Comparison of ENCODE assay signal across 25 cellular contexts in the genomic region with DNA sequence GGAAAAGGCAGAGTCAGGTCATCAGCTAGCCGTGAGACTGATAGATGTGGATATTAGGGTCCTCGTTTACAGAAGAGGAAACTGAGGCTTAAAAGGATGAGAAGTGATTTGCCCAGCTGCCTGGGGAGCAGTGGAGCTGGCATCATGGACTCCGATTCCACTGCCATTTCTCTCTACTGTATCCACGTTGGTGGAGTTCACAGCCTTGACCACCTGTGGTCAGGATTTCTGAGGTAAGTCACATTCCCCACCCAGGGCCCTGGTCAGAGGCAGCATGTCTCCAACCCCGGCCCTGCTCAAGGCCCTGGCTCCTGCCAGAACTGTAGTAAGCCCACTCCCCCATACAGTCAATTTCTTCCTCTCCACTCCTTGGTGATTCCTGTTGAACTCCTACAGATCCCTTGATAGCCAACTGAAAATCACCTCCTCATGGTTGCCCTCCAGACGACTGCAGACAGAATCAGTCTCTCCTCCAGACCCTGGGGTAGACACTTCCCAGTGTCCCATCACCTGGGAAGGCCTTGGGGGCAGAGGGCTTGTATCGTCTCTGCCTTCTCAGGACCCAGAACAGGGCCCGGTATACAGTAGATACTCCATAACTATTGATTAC. TPM values are rescaled to one million over a fixed set of nuclear protein-coding genes. Genes with fewer than 3 reads are reported as not detected.
A peak's percentile ranks its signal among the peaks of the same experiment; 100 is the strongest.
DNase-seq lines count a peak whose midpoint lies in the region; ATAC-seq and TF ChIP-seq lines count a peak whose summit lies in the region.
"Had no signal": no experiment of that assay in that cellular context is flagged by ENCODE, and none has a peak within 500 bp of the region (broad histone marks: within the 10 kb centered on the region; RNA-seq: fewer than 3 reads in every experiment).

No MANE protein-coding gene starts in this region.

- in situ Hi-C loops in IMR-90 (cut with MboI; ENCODE audit: low sequenced_read_pairs), result no loop called here

- no peak overlapping the region; the same call in 1 of the 2 replicates for H4K5ac ChIP-seq in IMR-90 (ENCODE audit: low read depth, low read length)

- peak overlapping the region; percentile 91; the same call in 2 of the 3 replicates for H2BK15ac ChIP-seq in IMR-90 (ENCODE audit: low read depth, low read length)

- CTCF ChIA-PET in IMR-90 (lab: Yijun Ruan, JAX) (no interaction called here), T-cell (lab: Charles Lee) (no interaction called here)

- H4K8ac ChIP-seq in IMR-90 (ENCODE audit: low read depth in 2 of 2, low read length in 2 of 2), result no peak overlapping the region

- no peaks in the 10 kb centered on the region for H4K20me1 ChIP-seq in IMR-90 (ENCODE audit: insufficient read depth, low read length)

- H3K36me3 Mint-ChIP-seq in T-helper 17 cell (ENCODE audit: low read depth), result no peaks in the 10 kb centered on the region
- H3K36me3 Mint-ChIP-seq in T-cell, result no peaks in the 10 kb centered on the region
- no peaks in the 10 kb centered on the region for H3K36me3 Mint-ChIP-seq in activated CD4-positive, alpha-beta T cell treated with anti-CD3 and anti-CD28 coated beads, Interleukin-2, amount 10 ng/mL, durations not matched to agents 24 days and 14 days (ENCODE audit: low read depth)
- H3K36me3 Mint-ChIP-seq: CD8-positive, alpha-beta T cell had no signal

- H2AFZ ChIP-seq in IMR-90 (replicated peaks; ENCODE audit: low read length, poor library complexity), result no peak overlapping the region

- BruUV-seq in IMR-90 (replicated peaks; lab: Mats Ljungman, UMichigan), result no TSS peak

- no peaks in the 10 kb centered on the region; the same call in 1 of the 2 replicates for H3K27me3 ChIP-seq in IMR-90 (ENCODE audit: control insufficient read depth, insufficient read depth, low read length)

- no peaks in the 10 kb centered on the region for H3K36me3 ChIP-seq in IMR-90 (ENCODE audit: control insufficient read depth, insufficient read depth, low read length)

- no peak overlapping the region for H3K27ac Mint-ChIP-seq in T-helper 17 cell
- no peak overlapping the region for H3K27ac Mint-ChIP-seq in T-cell
- no peak overlapping the region for H3K27ac Mint-ChIP-seq in activated CD4-positive, alpha-beta T cell treated with anti-CD3 and anti-CD28 coated beads, Interleukin-2, amount 10 ng/mL, durations not matched to agents 24 days and 14 days
- H3K27ac Mint-ChIP-seq: B cell; CD8-positive, alpha-beta T cell had no signal

- intact Hi-C loops in IMR-90 (cut with micrococcal nuclease), result no loop called here
- intact Hi-C loops in activated CD4-positive, alpha-beta T cell treated with anti-CD3 and anti-CD28 coated beads, Interleukin-2, amount 10 ng/mL, durations not matched to agents 24 days and 14 days (cut with micrococcal nuclease), result no loop called here

- H3K18ac ChIP-seq in IMR-90 (ENCODE audit: low read depth, low read length), result no peak overlapping the region

- TF ChIP-seq CTCF in IMR-90 (conservative IDR thresholded peaks at IDR 0.05; ENCODE audit: low read depth, low read length), result no peak

- H4K91ac ChIP-seq in IMR-90 (ENCODE audit: insufficient read depth, low read depth, low read length), result peak overlapping the region; percentile 92

- H3K9ac ChIP-seq in IMR-90 (ENCODE audit: low read depth, low read length), result no peak overlapping the region
- H3K9ac ChIP-seq: KMS-11 had no signal

- 90% methylated on average over 2 of the region's 8 CpGs; no CpG with 5 or more reads in 1 of the 2 experiments for WGBS in IMR-90 (ENCODE audit: extremely low coverage in 2 of 2, insufficient read length in 1 of 2), 2 experiments

- no peak overlapping the region for H3K27ac ChIP-seq in IMR-90 (ENCODE audit: insufficient read depth, low read length)
- H3K27ac ChIP-seq: C4-2B, KMS-11 had no signal

- no peaks in the 10 kb centered on the region for H3K9me3 ChIP-seq in IMR-90 (ENCODE audit: control insufficient read depth, insufficient read depth, low read length)
- no peaks in the 10 kb centered on the region for H3K9me3 ChIP-seq in T-helper 17 cell (ENCODE audit: control insufficient read depth, low read length, poor library complexity, severe bottlenecking)
- H3K9me3 ChIP-seq: Caco-2 had no signal

- H3K27me3 Mint-ChIP-seq in T-helper 17 cell (peaks cover 15% of the 10 kb centered on the region), T-cell (peaks cover 0 to 2% of the 10 kb centered on the region in 2 donors)
- H3K27me3 Mint-ChIP-seq in activated CD4-positive, alpha-beta T cell treated with anti-CD3 and anti-CD28 coated beads, Interleukin-2, amount 10 ng/mL, durations not matched to agents 24 days and 14 days, result peaks cover 3% of the 10 kb centered on the region

- H2BK5ac ChIP-seq in IMR-90 (ENCODE audit: low read depth, low read length, poor library complexity, severe bottlenecking), result no peak overlapping the region

- DNase-seq in IMR-90 (no peak), T-helper 17 cell (no peak), glomerular visceral epithelial cell (ENCODE audit: extremely low spot score) (peak; percentile 20), NCI-H187 (lab: John Stamatoyannopoulos, UW) (no peak), T-cell (no peak)
- no peak for DNase-seq in stimulated activated CD4-positive, alpha-beta T cell treated with anti-CD3 and anti-CD28 coated beads, Interleukin-2, amount 100 ng/mL, for 24 hours
- DNase-seq in activated CD4-positive, alpha-beta T cell treated with anti-CD3 and anti-CD28 coated beads, Interleukin-2, amount 10 ng/mL, durations not matched to agents 24 days and 14 days, result no peak
- DNase-seq: Caco-2; CD8-positive, alpha-beta T cell; MM.1S; NCI-H1048; NCI-H1417; NCI-H1694; NCI-H2081 treated with DMSO at 0.1 percent for 48 hours; NCI-H2171; NCI-H226; NCI-H510A; NCI-H69; OCI-M1; SIG-M5; T-helper 1 cell had no signal

- TF ChIP-seq RAD21 in IMR-90 (IDR thresholded peaks at IDR 0.05; ENCODE audit: low read length), result no peak

- no peaks in the 10 kb centered on the region for H3K9me3 Mint-ChIP-seq in T-cell
- H3K9me3 Mint-ChIP-seq in activated CD4-positive, alpha-beta T cell treated with anti-CD3 and anti-CD28 coated beads, Interleukin-2, amount 10 ng/mL, durations not matched to agents 24 days and 14 days, result no peaks in the 10 kb centered on the region
- H3K9me3 Mint-ChIP-seq: CD8-positive, alpha-beta T cell had no signal

- H3K4me1 Mint-ChIP-seq in T-helper 17 cell, result peaks cover 4% of the 10 kb centered on the region
- H3K4me1 Mint-ChIP-seq in T-cell, result no peaks in the 10 kb centered on the region
- no peaks in the 10 kb centered on the region for H3K4me1 Mint-ChIP-seq in activated CD4-positive, alpha-beta T cell treated with anti-CD3 and anti-CD28 coated beads, Interleukin-2, amount 10 ng/mL, durations not matched to agents 24 days and 14 days
- H3K4me1 Mint-ChIP-seq: B cell had no signal

- H3K4me3 Mint-ChIP-seq in T-helper 17 cell (peak overlapping the region; percentile 33), T-cell (no peak overlapping the region)
- H3K4me3 Mint-ChIP-seq in activated CD4-positive, alpha-beta T cell treated with anti-CD3 and anti-CD28 coated beads, Interleukin-2, amount 10 ng/mL, durations not matched to agents 24 days and 14 days, result no peak overlapping the region
- H3K4me3 Mint-ChIP-seq: B cell; CD8-positive, alpha-beta T cell had no signal

- no peak overlapping the region for H3K4me3 ChIP-seq in IMR-90 (ENCODE audit: insufficient read depth, low read depth, low read length)
- H3K4me3 ChIP-seq: GM12878 had no signal

- no peak overlapping the region for H2AK9ac ChIP-seq in IMR-90 (replicated peaks; ENCODE audit: low read depth, low read length, poor library complexity)

- 0 out of 2 replicates have a peak overlapping the region, but pooled peaks have one; percentile 16 for H3K23ac ChIP-seq in IMR-90 (ENCODE audit: low read depth, low read length)

- peak overlapping the region; percentile 98 for H2BK120ac ChIP-seq in IMR-90 (ENCODE audit: low read depth, low read length)

- no peak overlapping the region for H3K56ac ChIP-seq in IMR-90 (ENCODE audit: extremely low read depth, insufficient read depth, low read length)

- H3K4me2 ChIP-seq in IMR-90 (ENCODE audit: low read depth, low read length), result no peak overlapping the region
- H3K4me2 ChIP-seq: KMS-11 had no signal

- peaks cover 29% of the 10 kb centered on the region for H3K4me1 ChIP-seq in IMR-90 (ENCODE audit: control insufficient read depth, insufficient read depth, low read length)
- H3K4me1 ChIP-seq: Caco-2 had no signal

- POLR2A ChIA-PET in IMR-90 (lab: Charles Lee; ENCODE audit: unreplicated experiment), result no interaction called here
- POLR2A ChIA-PET in T-cell (lab: Charles Lee), result no interaction called here

- H2BK20ac ChIP-seq in IMR-90 (ENCODE audit: low read depth, low read length), result peak overlapping the region; percentile 91

- dilution Hi-C loops in IMR-90 (cut with HindIII; ENCODE audit: low sequenced_read_pairs, unreplicated experiment), result no loop called here

- peak overlapping the region; percentile 44; the same call in 1 of the 2 replicates for H3K14ac ChIP-seq in IMR-90 (replicated peaks; ENCODE audit: low read depth, low read length)

- H3K4ac ChIP-seq in IMR-90 (ENCODE audit: low read depth, low read length), result peak overlapping the region; percentile 97

- H2AK5ac ChIP-seq in IMR-90 (ENCODE audit: low read depth, low read length), result peak overlapping the region; percentile 35

- H3K9me1 ChIP-seq in IMR-90 (ENCODE audit: insufficient read depth, low read length), result peaks cover 23% of the 10 kb centered on the region

- H3K79me1 ChIP-seq in IMR-90 (ENCODE audit: low read depth in 1 of 2, low read length in 2 of 2), result no peaks in the 10 kb centered on the region

- ATAC-seq in IMR-90 (ENCODE audit: low read depth) (no peak), T-helper 17 cell (no peak), T-cell (replicated peaks in 1 of 4) (no peak)
- ATAC-seq: CD8-positive, alpha-beta T cell; GM12878 had no signal

- TF ChIP-seq POLR2A in IMR-90 (IDR thresholded peaks at IDR 0.05; ENCODE audit: low read depth, low read length), result no peak

TF ChIP-seq in IMR-90, 13 proteins besides CTCF, POLR2A, EP300 and RAD21 (continues in another document):
- TF ChIP-seq MAFK (IDR thresholded peaks at IDR 0.05; ENCODE audit: low read depth, low read length) (no peak), MAZ (IDR thresholded peaks at IDR 0.05; ENCODE audit: borderline replicate concordance, low read depth, low read length) (no peak), RFX5 (IDR thresholded peaks at IDR 0.05; ENCODE audit: low read depth, low read length) (no peak), SMC3 (IDR thresholded peaks at IDR 0.05; ENCODE audit: low read depth, low read length) (no peak)

RNA-seq across cellular contexts. Expression of a gene that starts 41.2 kb away (rescaled TPM):
- total RNA-seq in IMR-90 (2012; rRNA removed) (29.9 and 32.5 TPM in 2 replicates), T-helper 17 cell (10 to 100 TPM; 51.8 to 68.6 TPM), T-cell (10 to 100 TPM; 49.3 to 72.5 (median 63.6) TPM)
- polyA plus RNA-seq in IMR-90 (2012; rRNA removed), result 39.3 and 39.4 TPM in 2 replicates
- 14.9 and 24.2 TPM in 2 replicates for polyA plus RNA-seq in IMR-90 (2012; cell fraction: cytosol; rRNA removed)
- 70.6 and 99.2 TPM in 2 replicates for polyA plus RNA-seq in IMR-90 (2012; cell fraction: nucleus; rRNA removed; ENCODE audit: low replicate concordance)
- total RNA-seq in activated CD4-positive, alpha-beta T cell treated with anti-CD3 and anti-CD28 coated beads, Interleukin-2, amount 10 ng/mL, durations not matched to agents 24 days and 14 days, result 53.9 and 63.7 TPM in 2 replicates
